In genomic region chr9:79592736-79593493, GRCh38 we compare ENCODE assay signal across 13 cellular contexts. TPM values are rescaled to one million over a fixed set of nuclear protein-coding genes. Genes with fewer than 3 reads are reported as not detected.
DNase-seq lines count a peak whose midpoint lies in the region; ATAC-seq and TF ChIP-seq lines count a peak whose summit lies in the region.
"Had no signal": no experiment of that assay in that cellular context is flagged by ENCODE, and none has a peak within 500 bp of the region (broad histone marks: within the 10 kb centered on the region; RNA-seq: fewer than 3 reads in every experiment).

No MANE protein-coding gene starts in this region.

- peaks cover 59% of the 10 kb centered on the region for H3K4me1 Mint-ChIP-seq in activated CD4-positive, alpha-beta memory T cell treated with anti-CD3 and anti-CD28 coated beads for 36 hours (ENCODE audit: low read depth)
- peaks cover 57 to 90% (median 84%) of the 10 kb centered on the region in 4 donors for H3K4me1 Mint-ChIP-seq in naive thymus-derived CD8-positive, alpha-beta T cell
- H3K4me1 Mint-ChIP-seq in endodermal cell, result peaks cover 12% of the 10 kb centered on the region

- CTCF ChIA-PET in activated CD4-positive, alpha-beta memory T cell treated with anti-CD3 and anti-CD28 coated beads for 36 hours (lab: Charles Lee), result interaction anchor here (0.7 kb wide), 1 partner anchor 115 kb away, joined by 3 read pairs; no protein-coding TSS in a partner anchor

- no peaks in the 10 kb centered on the region for H3K9me3 ChIP-seq in endodermal cell (ENCODE audit: control insufficient read depth, low read length)
- H3K9me3 ChIP-seq: stomach had no signal

- no peaks in the 10 kb centered on the region for H3K9me3 Mint-ChIP-seq in activated CD4-positive, alpha-beta memory T cell treated with anti-CD3 and anti-CD28 coated beads for 36 hours
- H3K9me3 Mint-ChIP-seq in naive thymus-derived CD8-positive, alpha-beta T cell, result no peaks in the 10 kb centered on the region
- no peaks in the 10 kb centered on the region for H3K9me3 Mint-ChIP-seq in endodermal cell

- peaks cover 8% of the 10 kb centered on the region for H3K27me3 ChIP-seq in endodermal cell (ENCODE audit: control insufficient read depth, insufficient read depth, low read length, poor library complexity, severe bottlenecking)
- H3K27me3 ChIP-seq: foreskin keratinocyte, stomach had no signal

- 85 to 100% methylated on average over 1 to 4 of the region's 4 CpGs for WGBS in endodermal cell (ENCODE audit: insufficient coverage in 1 of 2, insufficient read length in 1 of 2), 2 experiments

- no peak overlapping the region for H3K4me3 ChIP-seq in endodermal cell (ENCODE audit: low read length)
- H3K4me3 ChIP-seq: smooth muscle cell, stomach had no signal

- peak overlapping the region; percentile 36 for H3K27ac Mint-ChIP-seq in activated CD4-positive, alpha-beta memory T cell treated with anti-CD3 and anti-CD28 coated beads for 36 hours
- H3K27ac Mint-ChIP-seq in naive thymus-derived CD8-positive, alpha-beta T cell, result peak overlapping the region in 8 of 10 donors; percentile 12 to 76 (median 49)
- no peak overlapping the region for H3K27ac Mint-ChIP-seq in endodermal cell
- H3K27ac Mint-ChIP-seq: memory B cell had no signal

- H3K36me3 Mint-ChIP-seq in activated CD4-positive, alpha-beta memory T cell treated with anti-CD3 and anti-CD28 coated beads for 36 hours, result peaks cover 14% of the 10 kb centered on the region
- peaks cover under 1 to 23% (median 19%) of the 10 kb centered on the region in 3 donors for H3K36me3 Mint-ChIP-seq in naive thymus-derived CD8-positive, alpha-beta T cell
- H3K36me3 Mint-ChIP-seq in endodermal cell (ENCODE audit: low read depth), result peaks cover 8% of the 10 kb centered on the region

- no peak overlapping the region for H3K27ac ChIP-seq in endodermal cell (ENCODE audit: low read depth, low read length)
- H3K27ac ChIP-seq: foreskin keratinocyte, stomach had no signal

- no peaks in the 10 kb centered on the region for H3K27me3 Mint-ChIP-seq in activated CD4-positive, alpha-beta memory T cell treated with anti-CD3 and anti-CD28 coated beads for 36 hours
- H3K27me3 Mint-ChIP-seq in naive thymus-derived CD8-positive, alpha-beta T cell, result no peaks in the 10 kb centered on the region
- H3K27me3 Mint-ChIP-seq in endodermal cell (ENCODE audit: insufficient read depth), result peaks cover 3% of the 10 kb centered on the region
- H3K27me3 Mint-ChIP-seq: memory B cell had no signal

- H3K4me1 ChIP-seq in endodermal cell (ENCODE audit: control insufficient read depth, insufficient read depth, low read length), result no peaks in the 10 kb centered on the region
- H3K4me1 ChIP-seq: foreskin keratinocyte had no signal

- peak overlapping the region; percentile 1 for H3K4me3 Mint-ChIP-seq in activated CD4-positive, alpha-beta memory T cell treated with anti-CD3 and anti-CD28 coated beads for 36 hours
- H3K4me3 Mint-ChIP-seq in naive thymus-derived CD8-positive, alpha-beta T cell, result peak overlapping the region; percentile 3 to 78 (median 70)
- no peak overlapping the region for H3K4me3 Mint-ChIP-seq in endodermal cell

- H3K36me3 ChIP-seq in endodermal cell (ENCODE audit: control insufficient read depth, insufficient read depth, low read length), result no peaks in the 10 kb centered on the region
- H3K36me3 ChIP-seq: stomach had no signal

- POLR2A ChIA-PET in activated CD4-positive, alpha-beta memory T cell treated with anti-CD3 and anti-CD28 coated beads for 36 hours (lab: Charles Lee), result interaction anchor here (1.4 to 1.6 kb wide), 2 partner anchors 10 to 21 kb away, joined by 5 read pairs; partner anchors contain the start of gene TLE4
- POLR2A ChIA-PET in naive thymus-derived CD8-positive, alpha-beta T cell (lab: Charles Lee), result no interaction called here

- intact Hi-C loops in activated CD4-positive, alpha-beta memory T cell treated with anti-CD3 and anti-CD28 coated beads for 36 hours (cut with micrococcal nuclease), result loop anchor here (2.0 kb wide), 1 partner anchor 32 kb away; no protein-coding TSS in a partner anchor
- intact Hi-C loops in head of caudate nucleus (cut with DNase I) (no loop called here), Right ventricle myocardium superior (cut with DNase I) (no loop called here)

- no peak overlapping the region for H3K9ac ChIP-seq in endodermal cell (ENCODE audit: extremely low read depth, low read length, poor library complexity, severe bottlenecking)

- no peak for TF ChIP-seq CTCF in endodermal cell (conservative IDR thresholded peaks at IDR 0.05)

- peak; percentile 15 for DNase-seq in activated CD4-positive, alpha-beta memory T cell treated with anti-CD3 and anti-CD28 coated beads for 36 hours
- peak in 6 of 10 donors; percentile 14 to 68 (median 55) for DNase-seq in naive thymus-derived CD8-positive, alpha-beta T cell
- DNase-seq in head of caudate nucleus (no peak), endodermal cell (no peak), Right ventricle myocardium superior (no peak)
- DNase-seq: foreskin keratinocyte, NCI-H446 treated with DMSO at 0.1 percent for 48 hours, stomach, T1000 had no signal

- ATAC-seq in GM18508 (IDR thresholded peaks at IDR 0.05; ENCODE audit: insufficient read depth, unreplicated experiment) (peak; percentile 62), HG02885 (IDR thresholded peaks at IDR 0.05; ENCODE audit: poor library complexity, unreplicated experiment) (peak; percentile 82), Right ventricle myocardium superior (ENCODE audit: poor library complexity) (no peak)
- ATAC-seq in naive thymus-derived CD8-positive, alpha-beta T cell, result peak; percentile 84 to 92
- ATAC-seq: foreskin keratinocyte had no signal

RNA-seq across cellular contexts. Expression of gene TLE4, which starts 21.1 kb away (rescaled TPM):
- total RNA-seq in activated CD4-positive, alpha-beta memory T cell treated with anti-CD3 and anti-CD28 coated beads for 36 hours, result 10 to 100 TPM; 14.3 to 15.3 TPM
- 100 to 1,000 TPM; 101 to 110 TPM for total RNA-seq in naive thymus-derived CD8-positive, alpha-beta T cell
- polyA plus RNA-seq in naive thymus-derived CD8-positive, alpha-beta T cell, result 10 to 100 TPM; 25.3 to 37.8 (median 35.6) TPM
- 10 to 100 TPM; 16.7 to 25.5 TPM for total RNA-seq in endodermal cell
- polyA plus RNA-seq in endodermal cell (2013, experiment 1 of 2), result 101 TPM
- 102 TPM for polyA plus RNA-seq in endodermal cell (2013, experiment 2 of 2)
- total RNA-seq in Right ventricle myocardium superior, result 12.8 TPM

Comparison
In these comparisons a context has a peak if more than half of its experiments do, and no peak if none do; other contexts are left out.
1. DNase-seq: peak in activated CD4-positive, alpha-beta memory T cell treated with anti-CD3 and anti-CD28 coated beads for 36 hours (single experiment) and naive thymus-derived CD8-positive, alpha-beta T cell (6 of 10); none in head of caudate nucleus (0 of 42), endodermal cell (single experiment) and Right ventricle myocardium superior (single experiment).